19 cellular contexts compared by ENCODE assay signal in genomic region chr12:49334226-49334625, GRCh38. TPM values are rescaled to one million over a fixed set of nuclear protein-coding genes. Genes with fewer than 3 reads are reported as not detected.
"Had no signal": no experiment of that assay in that cellular context is flagged by ENCODE, and none has a peak within 500 bp of the region (broad histone marks: within the 10 kb centered on the region; RNA-seq: fewer than 3 reads in every experiment).

No MANE protein-coding gene starts in this region.

- ATAC-seq: activated CD4-positive, CD25-positive, alpha-beta regulatory T cell treated with anti-CD3 and anti-CD28 coated beads, Interleukin-2, amount 50 U/mL, for 24 hours; activated CD8-positive, alpha-beta T cell treated with anti-CD3 and anti-CD28 coated beads for 36 hours had no signal

- H3K27ac Mint-ChIP-seq: activated CD8-positive, alpha-beta T cell treated with anti-CD3 and anti-CD28 coated beads for 36 hours; activated naive CD4-positive, alpha-beta T cell treated with anti-CD3 and anti-CD28 coated beads, Interleukin-2, amount 50 U/mL, for 24 hours; T-helper 1 cell treated with Interleukin-12 subunit alpha and Interleukin-12 subunit beta and Interleukin-4 antibody, amounts not matched to agents 30 μg/mL and 1 μg/mL, for 36 hours had no signal

- DNase-seq: activated CD4-positive, alpha-beta T cell treated with anti-CD3 and anti-CD28 coated beads for 4 hours; activated CD8-positive, alpha-beta memory T cell treated with anti-CD3 and anti-CD28 coated beads, Interleukin-2, amount 50 U/mL, for 4 hours; activated CD8-positive, alpha-beta T cell treated with anti-CD3 and anti-CD28 coated beads for 36 hours; aorta; caudate nucleus; Kasumi-1; NCI-H1048; NCI-H146; NCI-H187 treated with DMSO at 0.1 percent for 48 hours; NCI-H2081 treated with DMSO at 0.1 percent for 48 hours; NCI-H446; NCI-H524; Peyer's patch; SHP77 had no signal

- H3K36me3 ChIP-seq: breast epithelium, Peyer's patch had no signal

- H3K4me3 Mint-ChIP-seq: activated CD8-positive, alpha-beta T cell treated with anti-CD3 and anti-CD28 coated beads for 36 hours; activated naive CD4-positive, alpha-beta T cell treated with anti-CD3 and anti-CD28 coated beads, Interleukin-2, amount 50 U/mL, for 24 hours; T-helper 1 cell treated with Interleukin-12 subunit alpha and Interleukin-12 subunit beta and Interleukin-4 antibody, amounts not matched to agents 30 μg/mL and 1 μg/mL, for 36 hours had no signal

- H3K27ac ChIP-seq: breast epithelium, Peyer's patch had no signal

- H3K9me3 Mint-ChIP-seq: activated CD8-positive, alpha-beta T cell treated with anti-CD3 and anti-CD28 coated beads for 36 hours; activated naive CD4-positive, alpha-beta T cell treated with anti-CD3 and anti-CD28 coated beads, Interleukin-2, amount 50 U/mL, for 24 hours; T-helper 1 cell treated with Interleukin-12 subunit alpha and Interleukin-12 subunit beta and Interleukin-4 antibody, amounts not matched to agents 30 μg/mL and 1 μg/mL, for 36 hours had no signal

- H3K4me3 ChIP-seq: breast epithelium, Peyer's patch had no signal

- H3K9me3 ChIP-seq: breast epithelium, Peyer's patch had no signal

- H3K4me1 ChIP-seq: breast epithelium had no signal

RNA-seq across cellular contexts. Expression of gene C1QL4, which starts 2.8 kb away (rescaled TPM):
- total RNA-seq: activated CD8-positive, alpha-beta T cell treated with anti-CD3 and anti-CD28 coated beads for 36 hours; aorta; Peyer's patch had no signal
- polyA plus RNA-seq: aorta had no signal

RNA-seq across cellular contexts. Expression of gene PRPH, which starts 39.3 kb away (rescaled TPM):
- total RNA-seq: activated CD8-positive, alpha-beta T cell treated with anti-CD3 and anti-CD28 coated beads for 36 hours; SK-MEL-5 had no signal
